8 cellular contexts compared by ENCODE assay signal in the genomic region with DNA sequence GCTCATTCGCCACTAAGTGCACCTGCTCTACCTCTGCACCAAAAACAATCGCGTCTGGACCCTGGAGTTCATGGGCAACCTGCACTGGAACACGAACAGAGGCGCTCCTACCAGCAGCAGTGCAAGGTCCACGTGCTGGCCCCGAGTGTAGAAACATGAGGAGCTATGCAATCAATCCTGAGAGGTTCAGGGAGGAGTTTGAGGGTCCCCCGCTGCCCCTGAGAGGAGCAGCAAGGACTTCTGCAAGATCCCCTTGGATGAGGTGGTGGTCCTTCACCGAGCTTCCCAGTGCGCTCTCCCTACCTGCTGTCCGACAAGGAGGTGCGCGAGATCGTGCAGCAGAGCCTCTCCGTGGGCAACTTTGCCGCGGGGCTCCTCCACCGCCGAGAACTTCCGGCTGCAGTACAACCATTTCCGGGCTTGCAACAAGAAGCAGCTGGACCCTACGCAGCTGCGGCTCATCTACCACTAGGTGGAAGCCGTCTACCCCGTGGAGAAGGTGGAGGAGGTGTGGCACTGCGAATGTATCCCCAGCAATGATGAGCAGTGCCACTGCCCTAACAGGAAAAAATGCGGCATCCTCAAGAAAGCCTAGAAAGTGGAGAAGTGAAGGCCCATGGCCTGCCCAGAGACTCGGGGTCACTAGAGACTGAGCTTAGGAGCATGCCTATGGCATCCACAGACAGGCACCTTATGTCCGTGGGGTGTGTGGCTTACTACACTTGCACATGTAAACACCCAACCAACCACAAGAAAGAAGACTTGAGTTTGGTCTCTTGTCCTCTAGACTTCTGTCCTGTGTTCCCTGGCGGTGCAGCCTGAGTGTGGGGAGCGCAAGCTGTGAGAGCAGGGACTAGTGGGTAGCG. TPM values are rescaled to one million over a fixed set of nuclear protein-coding genes. Genes with fewer than 3 reads are reported as not detected.
A peak's percentile ranks its signal among the peaks of the same experiment; 100 is the strongest.
DNase-seq lines count a peak whose midpoint lies in the region; ATAC-seq and TF ChIP-seq lines count a peak whose summit lies in the region.
"Not testable (repeated sequence)": the region's sequence is repeated elsewhere in the genome, so short reads cannot be mapped to it uniquely, and the experiment has no call there.

No MANE protein-coding gene starts in this region.

- CTCF ChIA-PET in MCF 10A (lab: Yijun Ruan, JAX), result interaction anchor here (0.6 to 1.4 kb wide), 4 partner anchors 13 to 329 kb away, joined by 3 to 5 read pairs (median 4); no protein-coding TSS in a partner anchor

- TF ChIP-seq CTCF in MCF 10A (IDR thresholded peaks at IDR 0.05; ENCODE audit: unreplicated experiment), result peak; percentile 42

- not testable (repeated sequence) for H3K27me3 Mint-ChIP-seq in MCF 10A (ENCODE audit: insufficient read depth, unreplicated experiment)

- intact Hi-C loops in MCF 10A (cut with micrococcal nuclease), result not testable (repeated sequence)

- H3K4me3 Mint-ChIP-seq in MCF 10A (ENCODE audit: unreplicated experiment), result peak overlapping the region; percentile 71

- H3K27ac Mint-ChIP-seq in MCF 10A (ENCODE audit: low read depth, unreplicated experiment), result not testable (repeated sequence)

- H3K9me3 Mint-ChIP-seq in MCF 10A (ENCODE audit: unreplicated experiment), result not testable (repeated sequence)

- H3K4me1 Mint-ChIP-seq in MCF 10A (ENCODE audit: insufficient read depth, unreplicated experiment), result not testable (repeated sequence)

- ATAC-seq in GM19397 (IDR thresholded peaks at IDR 0.05; ENCODE audit: unreplicated experiment) (peak; percentile 94), HG03135 (IDR thresholded peaks at IDR 0.05; ENCODE audit: unreplicated experiment) (peak; percentile 98), left lobe of liver (peak; percentile 94)

- DNase-seq in DMS53 (lab: John Stamatoyannopoulos, UW) (peak; percentile 74), NCI-H2107 treated with DMSO at 0.1 percent for 48 hours (lab: John Stamatoyannopoulos, UW; ENCODE audit: unreplicated experiment) (peak; percentile 49), MCF 10A (ENCODE audit: unreplicated experiment) (peak; percentile 64)
- DNase-seq in activated CD4-positive, CD25-positive, alpha-beta regulatory T cell (lab: John Stamatoyannopoulos, UW), result peak in 3 of 4 experiments; percentile 6 to 38 (median 6)
- not testable (repeated sequence) for DNase-seq in left lobe of liver (ENCODE audit: low spot score)
- peak; percentile 56 for DNase-seq in stimulated activated CD8-positive, alpha-beta memory T cell treated with anti-CD3 and anti-CD28 coated beads, Interleukin-4, amount 100 ng/mL, for 24 hours (ENCODE audit: low read depth)

- POLR2A ChIA-PET in MCF 10A (lab: Yijun Ruan, JAX), result interaction anchor here (1.0 kb wide), 1 partner anchor 38 kb away, joined by 4 read pairs; no protein-coding TSS in a partner anchor

- BruUV-seq in MCF 10A (replicated peaks; lab: Mats Ljungman, UMichigan), result not testable (repeated sequence)

- H3K36me3 Mint-ChIP-seq in MCF 10A (ENCODE audit: insufficient read depth, unreplicated experiment), result not testable (repeated sequence)

RNA-seq across cellular contexts. Expression of gene SGMS1, which starts 36.3 kb away (rescaled TPM):
- total RNA-seq in MCF 10A (2022), result 21.7 and 24.7 TPM in 2 replicates
- 17.4 TPM for total RNA-seq in left lobe of liver
